8 cellular contexts compared by ENCODE assay signal in the genomic region with DNA sequence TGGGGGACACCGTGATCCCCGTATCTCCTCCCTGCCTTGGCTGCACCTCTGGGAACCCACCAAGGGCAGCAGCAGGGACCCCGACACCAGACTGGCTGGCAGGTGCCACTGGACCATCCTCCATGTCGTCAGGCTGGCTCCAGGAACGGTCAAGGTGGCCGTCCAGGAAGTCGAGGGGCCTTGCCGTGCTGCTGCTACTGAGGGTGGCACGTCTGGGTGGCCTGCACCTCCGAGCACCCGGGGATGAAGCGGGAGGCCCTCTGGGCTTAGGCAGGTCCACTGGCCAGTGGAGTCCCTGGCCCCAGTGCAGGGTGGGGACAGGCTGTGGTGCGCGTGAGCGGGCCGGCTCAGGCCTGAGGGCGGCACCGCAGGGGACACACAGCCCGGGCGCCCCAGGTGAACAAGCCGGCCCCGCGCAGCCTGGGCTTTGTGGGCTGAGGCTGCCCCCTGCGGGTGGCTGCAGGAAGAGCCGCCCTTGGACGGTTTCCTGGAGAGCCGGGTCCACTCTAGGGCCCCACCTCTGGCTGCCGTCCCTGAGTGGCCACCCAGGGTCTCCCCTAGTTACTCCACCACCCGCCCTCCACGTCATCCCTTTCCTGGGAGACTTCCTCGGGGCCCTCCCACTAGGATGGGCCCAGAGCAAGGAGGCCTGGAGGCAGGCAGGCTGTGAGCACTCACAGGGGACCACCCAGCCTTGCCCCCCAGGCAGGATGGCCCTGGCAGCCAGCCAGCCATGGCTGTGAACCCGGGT. TPM values are rescaled to one million over a fixed set of nuclear protein-coding genes. Genes with fewer than 3 reads are reported as not detected.
DNase-seq lines count a peak whose midpoint lies in the region; ATAC-seq and TF ChIP-seq lines count a peak whose summit lies in the region.

No MANE protein-coding gene starts in this region.

- no peaks in the 10 kb centered on the region for H3K9me3 Mint-ChIP-seq in activated naive CD8-positive, alpha-beta T cell treated with anti-CD3 and anti-CD28 coated beads for 36 hours

- no peaks in the 10 kb centered on the region for H3K36me3 ChIP-seq in heart right ventricle
- H3K36me3 ChIP-seq in skeletal muscle tissue (ENCODE audit: control insufficient read depth in 3 of 3, insufficient read depth in 3 of 3, low read length in 3 of 3): no peaks in the 10 kb centered on the region

- no peaks in the 10 kb centered on the region for H3K9me3 ChIP-seq in heart right ventricle
- H3K9me3 ChIP-seq in skeletal muscle tissue (ENCODE audit: control insufficient read depth in 3 of 3, low read length in 3 of 3): no peaks in the 10 kb centered on the region

- peaks cover 0 to 7% (median 0%) of the 10 kb centered on the region in 7 donors for H3K27me3 ChIP-seq in heart right ventricle
- H3K27me3 ChIP-seq in skeletal muscle tissue (ENCODE audit: control insufficient read depth in 3 of 3, insufficient read depth in 3 of 3, low read length in 3 of 3): peaks cover 28 to 53% (median 39%) of the 10 kb centered on the region in 3 donors

- no peaks in the 10 kb centered on the region for H3K36me3 Mint-ChIP-seq in activated naive CD8-positive, alpha-beta T cell treated with anti-CD3 and anti-CD28 coated beads for 36 hours

- ATAC-seq in heart right ventricle (peak; percentile 40 to 76 (median 71)), HG03175 (IDR thresholded peaks at IDR 0.05; ENCODE audit: unreplicated experiment) (no peak), HG03460 (IDR thresholded peaks at IDR 0.05; ENCODE audit: unreplicated experiment) (no peak)

- intact Hi-C loops in heart right ventricle (cut with DNase I): loop anchor here (1.0 to 2.0 kb wide), 3 partner anchors 83 to 85 kb away; no protein-coding TSS in a partner anchor

- peak; percentile 84 to 96 (median 91) for TF ChIP-seq CTCF in heart right ventricle (IDR thresholded peaks at IDR 0.05)

- H3K9ac ChIP-seq in skeletal muscle tissue (ENCODE audit: low read depth in 1 of 3, low read length in 3 of 3): peak overlapping the region in 2 of 3 donors; percentile 1 to 8

- no peaks in the 10 kb centered on the region for H3K4me1 Mint-ChIP-seq in activated naive CD8-positive, alpha-beta T cell treated with anti-CD3 and anti-CD28 coated beads for 36 hours

- H3K4me3 ChIP-seq in heart right ventricle (no peak overlapping the region), skeletal muscle tissue (ENCODE audit: low read length in 3 of 3) (no peak overlapping the region)

- H3K27ac Mint-ChIP-seq in activated naive CD8-positive, alpha-beta T cell treated with anti-CD3 and anti-CD28 coated beads for 36 hours: no peak overlapping the region

- DNase-seq in AG08395 (ENCODE audit: low spot score) (peak; percentile 79), GM19238 (ENCODE audit: insufficient read length, low spot score) (peak; percentile 83), SK-N-DZ (ENCODE audit: low spot score) (peak; percentile 66), heart right ventricle (peak; percentile 55 to 67)
- peak; percentile 65 for DNase-seq in activated naive CD8-positive, alpha-beta T cell treated with anti-CD3 and anti-CD28 coated beads for 36 hours

- no peak overlapping the region for H3K4me3 Mint-ChIP-seq in activated naive CD8-positive, alpha-beta T cell treated with anti-CD3 and anti-CD28 coated beads for 36 hours

- H3K4me1 ChIP-seq in heart right ventricle: peaks cover 0 to 37% (median 24%) of the 10 kb centered on the region in 9 donors
- H3K4me1 ChIP-seq in skeletal muscle tissue (ENCODE audit: control insufficient read depth in 3 of 3, insufficient read depth in 3 of 3, low read length in 3 of 3): peaks cover 24 to 49% (median 26%) of the 10 kb centered on the region in 3 donors

- WGBS in heart right ventricle, 2 donors: 25 to 27% methylated on average over 31 to 32 of the region's 32 CpGs

- H3K27ac ChIP-seq in heart right ventricle (no peak overlapping the region), skeletal muscle tissue (ENCODE audit: low read depth, low read length) (no peak overlapping the region)

- H3K27me3 Mint-ChIP-seq in activated naive CD8-positive, alpha-beta T cell treated with anti-CD3 and anti-CD28 coated beads for 36 hours: no peaks in the 10 kb centered on the region

RNA-seq across cellular contexts. Expression of a gene that starts 42.8 kb away (rescaled TPM):
- polyA plus RNA-seq in SK-N-DZ (2014; cell fraction: cytosol; rRNA removed): 24.7 and 26.3 TPM in 2 replicates
- 41.5 and 57.7 TPM in 2 replicates for polyA plus RNA-seq in SK-N-DZ (2014; cell fraction: nucleus; rRNA removed)
- total RNA-seq in activated naive CD8-positive, alpha-beta T cell treated with anti-CD3 and anti-CD28 coated beads for 36 hours: 10 to 100 TPM; 84.3 to 86.8 TPM
- total RNA-seq in heart right ventricle (10 to 100 TPM; 18.3 to 28.7 (median 22.0) TPM), skeletal muscle tissue (14.6 TPM)
- polyA plus RNA-seq in heart right ventricle: 10 to 100 TPM; 18.4 to 22.7 TPM

Comparison
In these comparisons a context has a peak if more than half of its experiments do, and no peak if none do; other contexts are left out.
1. ATAC-seq: peak in heart right ventricle (8 of 8); none in HG03175 (single experiment) and HG03460 (single experiment).
2. Peak in every context shown above with its lines, with median percentiles within 50 percentile points of each other: DNase-seq.